In genomic region chr4:72319596-72319995, GRCh38 we compare ENCODE assay signal across 10 cellular contexts.
DNase-seq lines count a peak whose midpoint lies in the region; ATAC-seq lines count a peak whose summit lies in the region.
"Had no signal": no experiment of that assay in that cellular context is flagged by ENCODE, and none has a peak within 500 bp of the region (broad histone marks: within the 10 kb centered on the region; RNA-seq: fewer than 3 reads in every experiment).

No MANE protein-coding gene starts in this region.

- in situ Hi-C loops in G401 (cut with HindIII; ENCODE audit: low sequenced_read_pairs), result no loop called here

- no peak overlapping the region for H4K91ac ChIP-seq in neuronal stem cell (ENCODE audit: low read depth, low read length, poor library complexity)

- H2BK120ac ChIP-seq in neuronal stem cell (ENCODE audit: low read depth, low read length), result no peak overlapping the region

- no peak overlapping the region for H2AK5ac ChIP-seq in neuronal stem cell (ENCODE audit: low read depth, low read length)

- H3K23ac ChIP-seq in neuronal stem cell (ENCODE audit: low read depth, low read length, poor library complexity), result no peak overlapping the region

- H3K4me1 ChIP-seq in ectodermal cell (ENCODE audit: control insufficient read depth, insufficient read depth, low read length) (no peaks in the 10 kb centered on the region), neuronal stem cell (ENCODE audit: control insufficient read depth in 2 of 2, insufficient read depth in 1 of 2, low read depth in 1 of 2, low read length in 2 of 2) (peaks cover 0 to 15% of the 10 kb centered on the region in 2 donors)

- no peaks in the 10 kb centered on the region for H3K27me3 ChIP-seq in ectodermal cell (ENCODE audit: control insufficient read depth, insufficient read depth, low read length, poor library complexity, severe bottlenecking)
- no peaks in the 10 kb centered on the region for H3K27me3 ChIP-seq in neuronal stem cell (ENCODE audit: control insufficient read depth in 3 of 3, insufficient read depth in 3 of 3, low read depth in 1 of 3, low read length in 3 of 3)
- H3K27me3 ChIP-seq: ovary had no signal

- no peak overlapping the region for H3K14ac ChIP-seq in neuronal stem cell (ENCODE audit: low read length)

- peak overlapping the region; percentile 47 for H2AFZ ChIP-seq in neuronal stem cell (ENCODE audit: low read length)

- H2BK12ac ChIP-seq in neuronal stem cell (ENCODE audit: low read length), result no peak overlapping the region

- H2BK5ac ChIP-seq in neuronal stem cell (ENCODE audit: low read length), result no peak overlapping the region

- WGBS in ectodermal cell, 2 experiments, result 73 to 81% methylated on average over 4 of the region's 4 CpGs
- no CpG with 5 or more reads among the region's 4 CpGs for WGBS in neuronal stem cell (ENCODE audit: extremely low coverage in 2 of 2, insufficient read length in 2 of 2, insufficient replicate concordance in 1 of 2), 2 donors

- no peak for ATAC-seq in GM19452 (IDR thresholded peaks at IDR 0.05; ENCODE audit: unreplicated experiment)

- H3K27ac ChIP-seq in ectodermal cell (ENCODE audit: insufficient read depth, low read depth, low read length, poor library complexity, severe bottlenecking), result peak overlapping the region; percentile 5
- H3K27ac ChIP-seq in neuronal stem cell (replicated peaks; ENCODE audit: low read length), result no peak overlapping the region
- H3K27ac ChIP-seq: ovary had no signal

- no peak overlapping the region for H3K9ac ChIP-seq in neuronal stem cell (ENCODE audit: low read depth, low read length, poor library complexity)

- no peak overlapping the region for H3K4ac ChIP-seq in neuronal stem cell (ENCODE audit: low read length)

- no peak overlapping the region for H2BK15ac ChIP-seq in neuronal stem cell (ENCODE audit: low read length)

- H3K9me3 ChIP-seq in ectodermal cell (ENCODE audit: control insufficient read depth, low read length), result no peaks in the 10 kb centered on the region
- peaks cover 0 to 2% of the 10 kb centered on the region in 2 donors for H3K9me3 ChIP-seq in neuronal stem cell (replicated peaks in 1 of 2; ENCODE audit: control insufficient read depth in 2 of 2, insufficient read depth in 1 of 2, low read depth in 1 of 2, low read length in 2 of 2)
- H3K9me3 ChIP-seq: ovary had no signal

- no peak overlapping the region for H3K18ac ChIP-seq in neuronal stem cell (ENCODE audit: low read length)

- no peak overlapping the region for H3K4me2 ChIP-seq in neuronal stem cell (ENCODE audit: insufficient read depth, low read length, poor library complexity, severe bottlenecking)

- no peaks in the 10 kb centered on the region for H3K79me1 ChIP-seq in neuronal stem cell (ENCODE audit: low read depth, low read length)

- H3K4me3 ChIP-seq in ectodermal cell (ENCODE audit: insufficient read depth, low read depth, low read length), result no peak overlapping the region
- H3K4me3 ChIP-seq in neuronal stem cell (ENCODE audit: low read length in 2 of 2), result no peak overlapping the region
- H3K4me3 ChIP-seq: ovary had no signal

- DNase-seq in G401 (ENCODE audit: low spot score), result peak; percentile 9
- peak; percentile 27 for DNase-seq in MV-4-11 (lab: John Stamatoyannopoulos, UW)
- DNase-seq in neuronal stem cell (ENCODE audit: low spot score), result no peak
- no peak for DNase-seq in COLO668 (lab: John Stamatoyannopoulos, UW; ENCODE audit: unreplicated experiment)
- no peak for DNase-seq in SHP77 (lab: John Stamatoyannopoulos, UW)
- DNase-seq in NK-92 (lab: John Stamatoyannopoulos, UW; ENCODE audit: unreplicated experiment), result no peak
- DNase-seq: ovary, SW 1271 had no signal

- H3K36me3 ChIP-seq in ectodermal cell (ENCODE audit: control insufficient read depth, insufficient read depth, low read length), result no peaks in the 10 kb centered on the region
- no peaks in the 10 kb centered on the region for H3K36me3 ChIP-seq in neuronal stem cell (replicated peaks in 1 of 2; ENCODE audit: control insufficient read depth in 2 of 2, insufficient read depth in 2 of 2, low read length in 2 of 2)
- H3K36me3 ChIP-seq: ovary had no signal

- H4K8ac ChIP-seq in neuronal stem cell (ENCODE audit: low read depth, low read length), result no peak overlapping the region

Comparison
In these comparisons a context has a peak if more than half of its experiments do, and no peak if none do; other contexts are left out.
1. DNase-seq: peak in G401 (single experiment) and MV-4-11 (single experiment); none in neuronal stem cell (single experiment), COLO668 (single experiment), SHP77 (0 of 2) and NK-92 (single experiment).